In genomic region chr6:6858533-6858982, GRCh38 we compare ENCODE assay signal across 1 cellular context.
TF ChIP-seq lines count a peak whose summit lies in the region.

No MANE protein-coding gene starts in this region.

TF ChIP-seq in K562, 482 proteins besides CTCF, POLR2A, EP300 and RAD21 (continued from another document and continues in another):
- TF ChIP-seq E4F1 (CRISPR knock-in tag; IDR thresholded peaks at IDR 0.05; ENCODE audit: borderline replicate concordance) = no peak
- TF ChIP-seq DMBX1 (CRISPR knock-in tag; IDR thresholded peaks at IDR 0.05; ENCODE audit: borderline replicate concordance) = no peak
- TF ChIP-seq RAD51 (IDR thresholded peaks at IDR 0.05; ENCODE audit: borderline replicate concordance, low read depth) = peak; percentile 52; the same call in 1 of the 2 replicates
- no peak for TF ChIP-seq ADNP (tag; IDR thresholded peaks at IDR 0.05)
- no peak for TF ChIP-seq PREB (CRISPR knock-in tag; IDR thresholded peaks at IDR 0.05)
- no peak for TF ChIP-seq SLC30A9 (CRISPR knock-in tag; IDR thresholded peaks at IDR 0.05)
- no peak for TF ChIP-seq SRSF1 (IDR thresholded peaks at IDR 0.05; ENCODE audit: low read depth, low read length)
- TF ChIP-seq SIN3A (IDR thresholded peaks at IDR 0.05; ENCODE audit: borderline replicate concordance in 2 of 2, control insufficient read depth in 1 of 2, low read depth in 2 of 2, low read length in 2 of 2) = no peak
- no peak; a peak in 1 of 4 replicates for TF ChIP-seq FOXK2 (conservative IDR thresholded peaks at IDR 0.05 in 1 of 2, IDR thresholded peaks at IDR 0.05 in 1 of 2; ENCODE audit: low read depth in 2 of 2)
- TF ChIP-seq CREB5 (CRISPR knock-in tag; IDR thresholded peaks at IDR 0.05) = no peak
- peak; percentile 97 for TF ChIP-seq NFE2 (IDR thresholded peaks at IDR 0.05; ENCODE audit: low read depth)
- peak; percentile 99 for TF ChIP-seq SPI1 (IDR thresholded peaks at IDR 0.05; ENCODE audit: borderline replicate concordance, low read depth, low read length)
- TF ChIP-seq ZNF174 (CRISPR knock-in tag; IDR thresholded peaks at IDR 0.05) = no peak
- TF ChIP-seq HINFP (tag; conservative IDR thresholded peaks at IDR 0.05; ENCODE audit: low read depth) = 0 out of 2 replicates have a peak, but pooled peaks have one; percentile 19
- peak; percentile 57 for TF ChIP-seq ELF1 (tag; IDR thresholded peaks at IDR 0.05)
- TF ChIP-seq MYC (IDR thresholded peaks at IDR 0.05; ENCODE audit: low read depth, low read length) = peak; percentile 67
- no peak for TF ChIP-seq MYC (CRISPR knock-in tag; IDR thresholded peaks at IDR 0.05; ENCODE audit: borderline replicate concordance, low read depth)
- 0 out of 2 replicates have a peak, but pooled peaks have one; percentile 45 for TF ChIP-seq TOE1 (IDR thresholded peaks at IDR 0.05; ENCODE audit: borderline replicate concordance)
- TF ChIP-seq TOE1 (CRISPR knock-in tag; IDR thresholded peaks at IDR 0.05; ENCODE audit: borderline replicate concordance, low read depth) = no peak
- peak; percentile 13 to 32; a peak in 2 of 4 replicates for TF ChIP-seq KDM1A (IDR thresholded peaks at IDR 0.05)
- TF ChIP-seq RBM39 (optimal IDR thresholded peaks at IDR 0.05; ENCODE audit: low read depth, low read length) = no peak
- peak; percentile 79; the same call in 1 of the 2 replicates for TF ChIP-seq ZNF766 (CRISPR knock-in tag; conservative IDR thresholded peaks at IDR 0.05)
- TF ChIP-seq ATF7 (IDR thresholded peaks at IDR 0.05) = 0 out of 2 replicates have a peak, but pooled peaks have one; percentile 10
- TF ChIP-seq RBM15 (IDR thresholded peaks at IDR 0.05; ENCODE audit: insufficient read depth, low read length) = no peak
- TF ChIP-seq TAF9B (IDR thresholded peaks at IDR 0.05; ENCODE audit: partially characterized antibody) = no peak
- no peak for TF ChIP-seq RBFOX2 (IDR thresholded peaks at IDR 0.05; ENCODE audit: low read depth, low read length)
- no peak for TF ChIP-seq YY1 (IDR thresholded peaks at IDR 0.05; ENCODE audit: borderline replicate concordance in 1 of 3, control insufficient read depth in 1 of 3, extremely low read depth in 1 of 3, insufficient read depth in 3 of 3, insufficient read length in 1 of 3, insufficient replicate concordance in 2 of 3, low read depth in 1 of 3, low read length in 2 of 3)
- no peak for TF ChIP-seq UBTF (IDR thresholded peaks at IDR 0.05; ENCODE audit: borderline replicate concordance in 1 of 2, low read depth in 2 of 2, low read length in 2 of 2)
- TF ChIP-seq BHLHE40 (IDR thresholded peaks at IDR 0.05; ENCODE audit: low read length) = peak; percentile 77
- TF ChIP-seq CBX1 (IDR thresholded peaks at IDR 0.05; ENCODE audit: low read depth) = no peak
- no peak for TF ChIP-seq ZNF589 (CRISPR knock-in tag; IDR thresholded peaks at IDR 0.05; ENCODE audit: low read depth)
- TF ChIP-seq SMAD4 (CRISPR knock-in tag; conservative IDR thresholded peaks at IDR 0.05) = peak; percentile 60; the same call in 1 of the 2 replicates
- peak in 1 of 3 experiments; percentile 53; a peak in 1 of 6 replicates for TF ChIP-seq ZBTB11 (CRISPR knock-in tag; IDR thresholded peaks at IDR 0.05)
- TF ChIP-seq XRCC5 (IDR thresholded peaks at IDR 0.05; ENCODE audit: low read depth, low read length) = no peak
- TF ChIP-seq DPF2 (IDR thresholded peaks at IDR 0.05) = peak; percentile 73
- peak; percentile 32; the same call in 1 of the 2 replicates for TF ChIP-seq JUND (IDR thresholded peaks at IDR 0.05; ENCODE audit: borderline replicate concordance, low read depth, low read length)
- peak; percentile 75; the same call in 2 of the 3 replicates for TF ChIP-seq JUND (tag; IDR thresholded peaks at IDR 0.05; ENCODE audit: borderline replicate concordance, low read depth, low read length)
- TF ChIP-seq FOSL1 (tag; conservative IDR thresholded peaks at IDR 0.05) = no peak
- TF ChIP-seq HOMEZ (CRISPR knock-in tag; IDR thresholded peaks at IDR 0.05) = no peak
- no peak for TF ChIP-seq BRD9 (IDR thresholded peaks at IDR 0.05; ENCODE audit: low read depth, partially characterized antibody)
- no peak for TF ChIP-seq DIDO1 (tag; IDR thresholded peaks at IDR 0.05; ENCODE audit: low read depth)
- peak; percentile 96 for TF ChIP-seq BACH1 (tag; IDR thresholded peaks at IDR 0.05)
- no peak for TF ChIP-seq SMAD3 (CRISPR knock-in tag; conservative IDR thresholded peaks at IDR 0.05)
